14 cellular contexts compared by ENCODE assay signal in genomic region chr3:191070201-191070600, GRCh38.
DNase-seq lines count a peak whose midpoint lies in the region; ATAC-seq, FAIRE-seq and TF ChIP-seq lines count a peak whose summit lies in the region.
"Had no signal": no experiment of that assay in that cellular context is flagged by ENCODE, and none has a peak within 500 bp of the region (broad histone marks: within the 10 kb centered on the region; RNA-seq: fewer than 3 reads in every experiment).

No MANE protein-coding gene starts in this region.

- WGBS in GM23248 (ENCODE audit: low coverage in 1 of 2, low lambda C conversion rate in 2 of 2, missing lambda C conversion rate in 2 of 2), 2 experiments = 0 to 1% methylated on average over 2 of the region's 2 CpGs
- 64 to 87% (median 76%) methylated on average over 2 of the region's 2 CpGs for WGBS in spleen, 5 donors

- H2AFZ ChIP-seq in GM23248 (no peak overlapping the region), fibroblast of lung (ENCODE audit: low read length) (no peak overlapping the region)

- no peaks in the 10 kb centered on the region for H4K20me1 ChIP-seq in GM23248 (ENCODE audit: insufficient read depth)
- no peaks in the 10 kb centered on the region for H4K20me1 ChIP-seq in fibroblast of lung (ENCODE audit: control insufficient read depth, extremely low read depth, insufficient read depth, low read length)

- H3K27me3 ChIP-seq in GM23248 (replicated peaks; ENCODE audit: insufficient read depth) (no peaks in the 10 kb centered on the region), fibroblast of lung (ENCODE audit: control insufficient read depth, insufficient read depth, low read length) (no peaks in the 10 kb centered on the region), skeletal muscle satellite cell (ENCODE audit: control insufficient read depth, insufficient read depth, low read length) (no peaks in the 10 kb centered on the region), spleen (replicated peaks in 1 of 7) (no peaks in the 10 kb centered on the region)
- H3K27me3 ChIP-seq: gastrocnemius medialis had no signal

- peaks cover 46% of the 10 kb centered on the region for H3F3A ChIP-seq in GM23248 (ENCODE audit: insufficient read depth)

- no peaks in the 10 kb centered on the region for H3K9me3 ChIP-seq in GM23248 (ENCODE audit: low read depth)
- no peaks in the 10 kb centered on the region for H3K9me3 ChIP-seq in fibroblast of lung (ENCODE audit: control insufficient read depth, insufficient read depth, low read depth, low read length)
- H3K9me3 ChIP-seq in skeletal muscle satellite cell (replicated peaks; ENCODE audit: low read length) = no peaks in the 10 kb centered on the region
- no peaks in the 10 kb centered on the region for H3K9me3 ChIP-seq in spleen
- H3K9me3 ChIP-seq: gastrocnemius medialis had no signal

- FAIRE-seq in GM19239 (lab: Jason Lieb, UNC) = no peak
- FAIRE-seq: kidney had no signal

- H3K9me2 ChIP-seq in GM23248 (ENCODE audit: insufficient read depth) = no peaks in the 10 kb centered on the region

- no peak for ATAC-seq in GM21515 (IDR thresholded peaks at IDR 0.05; ENCODE audit: unreplicated experiment)
- ATAC-seq: gastrocnemius medialis, natural killer cell had no signal

- H3K27ac ChIP-seq in GM23248 (peak overlapping the region; percentile 71), RWPE1 (no peak overlapping the region), fibroblast of lung (ENCODE audit: insufficient read depth, low read length) (peak overlapping the region; percentile 55), spleen (no peak overlapping the region)
- H3K27ac ChIP-seq: gastrocnemius medialis had no signal

- H3K79me2 ChIP-seq in GM23248 (ENCODE audit: insufficient read depth) = no peaks in the 10 kb centered on the region
- H3K79me2 ChIP-seq in fibroblast of lung (ENCODE audit: control insufficient read depth, insufficient read depth, low read length) = no peaks in the 10 kb centered on the region

- H3K4me1 ChIP-seq in GM23248 (ENCODE audit: insufficient read depth) = peaks cover 58% of the 10 kb centered on the region
- peaks cover 13% of the 10 kb centered on the region for H3K4me1 ChIP-seq in fibroblast of lung (ENCODE audit: control insufficient read depth, extremely low read depth, insufficient read depth, low read length)
- peaks cover 59% of the 10 kb centered on the region for H3K4me1 ChIP-seq in skeletal muscle satellite cell (ENCODE audit: control insufficient read depth, insufficient read depth, low read length)
- no peaks in the 10 kb centered on the region for H3K4me1 ChIP-seq in spleen
- H3K4me1 ChIP-seq: gastrocnemius medialis had no signal

- no peak for TF ChIP-seq POLR2A in spleen (IDR thresholded peaks at IDR 0.05)

- in situ Hi-C loops in GM23248 (cut with MboI) = no loop called here

- intact Hi-C loops in spleen (cut with DNase I; ENCODE audit: low total_unique reads) = no loop called here

- 0 out of 2 replicates have a peak overlapping the region, but pooled peaks have one; percentile 27 for H3K9ac ChIP-seq in GM23248
- no peak overlapping the region for H3K9ac ChIP-seq in fibroblast of lung (ENCODE audit: insufficient read depth, low read length)
- peak overlapping the region; percentile 33 for H3K9ac ChIP-seq in skeletal muscle satellite cell (ENCODE audit: low read depth, low read length)

- H3K4me3 ChIP-seq in GM23248 (peak overlapping the region; percentile 35; the same call in 1 of the 2 replicates), fibroblast of lung (replicated peaks in 1 of 4; ENCODE audit: control extremely low read depth in 1 of 4, insufficient read depth in 1 of 4, low read depth in 3 of 4, low read length in 4 of 4) (no peak overlapping the region), skeletal muscle satellite cell (ENCODE audit: low read length) (no peak overlapping the region), spleen (no peak overlapping the region)
- H3K4me3 ChIP-seq: gastrocnemius medialis had no signal

- CTCF ChIA-PET in RWPE1 (lab: Yijun Ruan, JAX) = interaction anchor here (0.5 to 0.6 kb wide), 2 partner anchors 24 to 258 kb away, joined by 3 read pairs; no protein-coding TSS in a partner anchor

- TF ChIP-seq CTCF in RWPE1 (conservative IDR thresholded peaks at IDR 0.05; ENCODE audit: low read depth) (no peak), fibroblast of lung (conservative IDR thresholded peaks at IDR 0.05 in 1 of 2, IDR thresholded peaks at IDR 0.05 in 1 of 2; ENCODE audit: low read depth in 1 of 2, low read length in 2 of 2) (no peak), spleen (IDR thresholded peaks at IDR 0.05 in 8 of 11, conservative IDR thresholded peaks at IDR 0.05 in 3 of 11) (no peak)

- POLR2A ChIA-PET in RWPE1 (lab: Yijun Ruan, JAX; ENCODE audit: low non-redundant PET) = no interaction called here

- DNase-seq in GM23248 (peak; percentile 95), RWPE1 (ENCODE audit: low spot score) (peak; percentile 50), fibroblast of lung (ENCODE audit: low read depth in 2 of 2) (peak; percentile 82 to 95), GM19239 (ENCODE audit: insufficient read length, low spot score) (no peak), spleen (no peak), RPMI8226 (no peak)
- DNase-seq: activated CD4-positive, CD25-positive, alpha-beta regulatory T cell; activated CD8-positive, alpha-beta memory T cell treated with anti-CD3 and anti-CD28 coated beads, Interleukin-2, amount 50 U/mL, for 4 hours; gastrocnemius medialis; kidney; natural killer cell; NCI-H2029 treated with DMSO at 0.1 percent for 48 hours had no signal

- no peaks in the 10 kb centered on the region for H3K36me3 ChIP-seq in GM23248 (ENCODE audit: low read depth)
- H3K36me3 ChIP-seq in fibroblast of lung (ENCODE audit: control insufficient read depth, insufficient read depth, low read length) = no peaks in the 10 kb centered on the region
- H3K36me3 ChIP-seq in skeletal muscle satellite cell (ENCODE audit: insufficient read depth, low read length) = no peaks in the 10 kb centered on the region
- H3K36me3 ChIP-seq in spleen = no peaks in the 10 kb centered on the region
- H3K36me3 ChIP-seq: gastrocnemius medialis had no signal

- H3K4me2 ChIP-seq in GM23248 (ENCODE audit: unreplicated experiment) (peak overlapping the region; percentile 63), fibroblast of lung (ENCODE audit: extremely low read depth, insufficient read depth, low read length) (peak overlapping the region; percentile 46), skeletal muscle satellite cell (ENCODE audit: low read length) (peak overlapping the region; percentile 50)

Comparison
In these comparisons a context has a peak if more than half of its experiments do, and no peak if none do; other contexts are left out.
1. DNase-seq: peak in GM23248 (single experiment), RWPE1 (single experiment) and fibroblast of lung (2 of 2); none in GM19239 (single experiment), spleen (single experiment) and RPMI8226 (single experiment).
2. H3K27ac ChIP-seq: peak in GM23248 (single experiment) and fibroblast of lung (single experiment); none in RWPE1 (single experiment) and spleen (0 of 8).
3. Peak in every context shown above with its lines, with median percentiles within 50 percentile points of each other: H3K4me2 ChIP-seq.